Comparison of ENCODE assay signal across 8 cellular contexts in genomic region chr17:83082435-83082834, GRCh38. TPM values are rescaled to one million over a fixed set of nuclear protein-coding genes. Genes with fewer than 3 reads are reported as not detected.
DNase-seq lines count a peak whose midpoint lies in the region; ATAC-seq and TF ChIP-seq lines count a peak whose summit lies in the region.

No MANE protein-coding gene starts in this region.

- H3K4me1 ChIP-seq in A673 (ENCODE audit: insufficient read depth, low read length, poor library complexity, severe bottlenecking) (peaks cover 17% of the 10 kb centered on the region), GM23338 (ENCODE audit: insufficient read depth) (peaks cover 23% of the 10 kb centered on the region)

- H3K4me3 ChIP-seq in A673 (ENCODE audit: low read depth, low read length, poor library complexity, severe bottlenecking): no peak overlapping the region
- no peak overlapping the region; the same call in 1 of the 2 replicates for H3K4me3 ChIP-seq in GM23338

- 0 out of 2 replicates have a peak, but pooled peaks cover 6% of the 10 kb centered on the region for H3F3A ChIP-seq in GM23338 (replicated peaks; ENCODE audit: low read depth)

- no peaks in the 10 kb centered on the region for H3K9me3 ChIP-seq in A673 (ENCODE audit: low read depth, low read length, poor library complexity, severe bottlenecking)

- H3K4me1 Mint-ChIP-seq in GM23338 (peaks cover 46% of the 10 kb centered on the region), brain (peaks cover 47% of the 10 kb centered on the region)
- peaks cover 41 to 46% of the 10 kb centered on the region in 2 donors for H3K4me1 Mint-ChIP-seq in natural killer cell treated with Interleukin-12 subunit alpha and Interleukin-12 subunit beta and Interleukin-15 and Interleukin-18, amount 100 ng/mL, for 72 hours (ENCODE audit: low read depth in 2 of 2)

- H3K9me3 Mint-ChIP-seq in GM23338 (no peaks in the 10 kb centered on the region; the same call in 2 of the 3 replicates), brain (no peaks in the 10 kb centered on the region)
- no peaks in the 10 kb centered on the region for H3K9me3 Mint-ChIP-seq in natural killer cell treated with Interleukin-12 subunit alpha and Interleukin-12 subunit beta and Interleukin-15 and Interleukin-18, amount 100 ng/mL, for 72 hours

- peak overlapping the region; percentile 71 for H3K4me3 Mint-ChIP-seq in GM23338
- H3K4me3 Mint-ChIP-seq in brain: peak overlapping the region; percentile 81 to 90 (median 83)
- peak overlapping the region; percentile 89 for H3K4me3 Mint-ChIP-seq in natural killer cell treated with Interleukin-12 subunit alpha and Interleukin-12 subunit beta and Interleukin-15 and Interleukin-18, amount 100 ng/mL, for 72 hours

- H3K4me2 ChIP-seq in GM23338: peak overlapping the region; percentile 83

- peaks cover 32% of the 10 kb centered on the region for H3K27me3 Mint-ChIP-seq in GM23338 (ENCODE audit: insufficient read depth, low read depth, poor library complexity)
- peaks cover 13% of the 10 kb centered on the region for H3K27me3 Mint-ChIP-seq in brain
- H3K27me3 Mint-ChIP-seq in natural killer cell treated with Interleukin-12 subunit alpha and Interleukin-12 subunit beta and Interleukin-15 and Interleukin-18, amount 100 ng/mL, for 72 hours: peaks cover 0 to 1% of the 10 kb centered on the region in 2 donors

- ATAC-seq in GM23338 (no peak), GM18907 (IDR thresholded peaks at IDR 0.05; ENCODE audit: unreplicated experiment) (no peak)
- ATAC-seq in natural killer cell treated with Interleukin-12 subunit alpha and Interleukin-12 subunit beta and Interleukin-15 and Interleukin-18, amount 100 ng/mL, for 72 hours: no peak

- H3K79me2 ChIP-seq in GM23338 (replicated peaks; ENCODE audit: insufficient read depth): peaks cover 50% of the 10 kb centered on the region

- CTCF ChIA-PET in A673 (lab: Charles Lee): no interaction called here
- CTCF ChIA-PET in GM10248 (lab: Yijun Ruan, JAX): no interaction called here

- no peaks in the 10 kb centered on the region for H3K9me2 ChIP-seq in GM23338 (ENCODE audit: insufficient read depth)

- POLR2A ChIA-PET in A673 (lab: Charles Lee; ENCODE audit: low non-redundant PET): no interaction called here
- POLR2A ChIA-PET in GM10248 (lab: Yijun Ruan, JAX): no interaction called here

- H3K36me3 Mint-ChIP-seq in GM23338 (ENCODE audit: low read depth): peaks cover 19% of the 10 kb centered on the region; the same call in 2 of the 3 replicates
- peaks cover 17% of the 10 kb centered on the region for H3K36me3 Mint-ChIP-seq in brain
- peaks cover 6% of the 10 kb centered on the region for H3K36me3 Mint-ChIP-seq in natural killer cell treated with Interleukin-12 subunit alpha and Interleukin-12 subunit beta and Interleukin-15 and Interleukin-18, amount 100 ng/mL, for 72 hours

- TSS peak; percentile 33 for BruUV-seq in A673 (replicated peaks; lab: Mats Ljungman, UMichigan)

- H3K27ac Mint-ChIP-seq in GM23338 (peak overlapping the region; percentile 82), brain (peak overlapping the region in 4 of 5 experiments; percentile 46 to 96 (median 88))
- peak overlapping the region; percentile 92 to 94 for H3K27ac Mint-ChIP-seq in natural killer cell treated with Interleukin-12 subunit alpha and Interleukin-12 subunit beta and Interleukin-15 and Interleukin-18, amount 100 ng/mL, for 72 hours

- intact Hi-C loops in A673 (cut with micrococcal nuclease; ENCODE audit: unreplicated experiment): no loop called here

- TF ChIP-seq CTCF in A673 (conservative IDR thresholded peaks at IDR 0.05; ENCODE audit: low read depth, low read length) (no peak), GM23338 (conservative IDR thresholded peaks at IDR 0.05; ENCODE audit: low read depth in 2 of 2) (no peak), brain (conservative IDR thresholded peaks at IDR 0.05) (no peak), GM10248 (IDR thresholded peaks at IDR 0.05; ENCODE audit: control extremely low read depth, extremely low read depth, low read depth, missing control alignments) (no peak)

- DNase-seq in A673 (ENCODE audit: low spot score) (no peak), GM23338 (ENCODE audit: low spot score) (no peak), GM19238 (ENCODE audit: insufficient read length, low spot score) (no peak), GM10248 (ENCODE audit: extremely low spot score) (no peak), NK-92 (lab: John Stamatoyannopoulos, UW; ENCODE audit: unreplicated experiment) (no peak)
- DNase-seq in natural killer cell treated with Interleukin-12 subunit alpha and Interleukin-12 subunit beta and Interleukin-15 and Interleukin-18, amount 100 ng/mL, for 72 hours (ENCODE audit: low spot score): no peak

- H2AFZ ChIP-seq in GM23338: no peak overlapping the region

- H3K27me3 ChIP-seq in A673 (replicated peaks; ENCODE audit: insufficient read depth, low read depth, low read length, poor library complexity) (peaks cover 10% of the 10 kb centered on the region), GM23338 (ENCODE audit: insufficient read depth) (peaks cover 27% of the 10 kb centered on the region)

- H4K20me1 ChIP-seq in GM23338 (replicated peaks; ENCODE audit: insufficient read depth): no peaks in the 10 kb centered on the region; the same call in 1 of the 2 replicates

- H3K36me3 ChIP-seq in A673 (ENCODE audit: insufficient read depth, low read length, poor library complexity, severe bottlenecking) (no peaks in the 10 kb centered on the region), GM23338 (ENCODE audit: insufficient read depth) (no peaks in the 10 kb centered on the region)

- H3K27ac ChIP-seq in A673 (ENCODE audit: low read depth, low read length, poor library complexity, severe bottlenecking) (no peak overlapping the region), GM23338 (ENCODE audit: low read depth) (peak overlapping the region; percentile 95)

TF ChIP-seq in GM23338, 12 proteins besides CTCF, POLR2A, EP300 and RAD21 (continues in another document):
- TF ChIP-seq REST (IDR thresholded peaks at IDR 0.05; ENCODE audit: unreplicated experiment): no peak

RNA-seq across cellular contexts. Expression of gene METRNL, which starts 3.0 kb away (rescaled TPM):
- 16.5 and 18.1 TPM in 2 replicates for total RNA-seq in A673 (2021)
- total RNA-seq in GM23338 (2014; rRNA removed; shearing (Covaris generic)): 17.4 and 20.2 TPM in 2 replicates
- polyA plus RNA-seq in GM23338 (2016; fragmentation: Nextera tagmentation; extraction: Ambion mirVana) (12.2 and 16.1 TPM in 2 replicates), brain (ENCODE audit: insufficient read depth, low read depth, low replicate concordance) (36.9 TPM)
- total RNA-seq in natural killer cell treated with Interleukin-12 subunit alpha and Interleukin-12 subunit beta and Interleukin-15 and Interleukin-18, amount 100 ng/mL, for 72 hours: 100 to 1,000 TPM; 179 to 208 TPM
